13 cellular contexts compared by ENCODE assay signal in the genomic region with DNA sequence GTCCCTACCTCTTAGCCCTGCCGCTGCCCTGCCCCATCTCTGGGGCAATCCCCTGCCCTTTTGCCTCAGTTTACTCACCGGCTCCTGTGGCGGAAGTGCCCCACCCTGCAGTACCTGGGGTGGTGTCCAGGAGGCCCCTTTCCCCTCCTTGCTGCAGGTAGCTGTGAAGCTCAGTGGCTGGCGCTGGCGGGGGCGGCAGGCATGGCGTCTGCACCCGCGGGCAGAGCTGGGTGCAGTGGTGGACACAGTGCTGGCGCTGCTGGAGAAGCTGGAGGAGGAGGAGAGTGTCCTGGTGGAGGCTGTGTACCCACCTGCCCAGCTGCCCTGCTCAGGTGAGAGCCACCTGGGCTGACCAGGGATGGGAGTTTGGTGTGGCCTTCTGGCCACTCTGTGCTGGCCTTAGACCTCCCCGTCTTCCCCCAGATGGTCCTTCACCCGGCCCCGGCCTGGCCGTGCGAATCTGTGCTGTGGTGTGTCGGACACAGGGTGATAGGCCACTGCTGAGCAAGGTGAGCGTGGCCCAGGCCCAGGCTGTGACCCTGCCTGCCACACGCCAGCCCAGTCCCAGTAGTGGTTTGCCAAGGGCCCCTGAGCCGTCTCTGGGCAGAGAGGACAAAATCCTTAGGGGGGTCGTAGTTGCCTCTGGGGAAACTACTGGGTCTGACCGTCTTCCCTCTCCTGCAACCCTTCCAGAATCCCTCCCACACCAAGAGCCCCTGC. TPM values are rescaled to one million over a fixed set of nuclear protein-coding genes. Genes with fewer than 3 reads are reported as not detected.
DNase-seq lines count a peak whose midpoint lies in the region; ATAC-seq, FAIRE-seq and TF ChIP-seq lines count a peak whose summit lies in the region.
"Had no signal": no experiment of that assay in that cellular context is flagged by ENCODE, and none has a peak within 500 bp of the region (broad histone marks: within the 10 kb centered on the region; RNA-seq: fewer than 3 reads in every experiment).

No MANE protein-coding gene starts in this region.

- H3K36me3 ChIP-seq in HepG2 (replicated peaks in 1 of 2; ENCODE audit: control insufficient read depth in 1 of 2, insufficient read depth in 2 of 2, low read length in 2 of 2), result no peaks in the 10 kb centered on the region
- no peaks in the 10 kb centered on the region for H3K36me3 ChIP-seq in right lobe of liver

- H3K27me3 ChIP-seq in HepG2 (ENCODE audit: control insufficient read depth in 1 of 2, insufficient read depth in 2 of 2, low read length in 2 of 2) (peaks cover 9 to 45% of the 10 kb centered on the region in 2 experiments; a peak in 4 of 5 replicates), right lobe of liver (no peaks in the 10 kb centered on the region)

- DNase-seq in HepG2 (ENCODE audit: low spot score) (no peak), right lobe of liver (no peak), natural killer cell (no peak), RKO (ENCODE audit: low spot score) (no peak), GM10248 (ENCODE audit: extremely low spot score) (no peak)
- DNase-seq: Calu3, hippocampal formation, NCI-H146 had no signal

- BruUV-seq in HepG2 (replicated peaks; lab: Mats Ljungman, UMichigan), result TSS peak; percentile 59

- H3K4me1 ChIP-seq in HepG2 (ENCODE audit: insufficient read depth, low read length), result peaks cover 60% of the 10 kb centered on the region
- peaks cover 0 to 30% (median 11%) of the 10 kb centered on the region in 4 donors for H3K4me1 ChIP-seq in right lobe of liver

- no peak for FAIRE-seq in HepG2 (lab: Jason Lieb, UNC)
- FAIRE-seq: colon, H54 had no signal

- TF ChIP-seq POLR2A in HepG2 (IDR thresholded peaks at IDR 0.05; ENCODE audit: insufficient read depth in 1 of 2, low read depth in 2 of 2, low read length in 2 of 2), result no peak
- TF ChIP-seq POLR2A in right lobe of liver (IDR thresholded peaks at IDR 0.05), result no peak

- peaks cover 21% of the 10 kb centered on the region for H3K4me1 Mint-ChIP-seq in activated T-helper 17 cell treated with anti-CD3 and anti-CD28 coated beads, Interleukin-2, amount 50 U/mL, for 72 hours
- peaks cover 16 to 69% of the 10 kb centered on the region in 2 donors for H3K4me1 Mint-ChIP-seq in natural killer cell

- peak overlapping the region; percentile 80 for H3K4me2 ChIP-seq in HepG2 (ENCODE audit: low read depth, low read length)

- H3K4me3 ChIP-seq in HepG2 (replicated peaks in 1 of 3; ENCODE audit: insufficient read depth in 1 of 3, low read depth in 2 of 3, low read length in 3 of 3) (no peak overlapping the region; a peak in 1 of 6 replicates), right lobe of liver (no peak overlapping the region)

- peak overlapping the region; percentile 70 for H3K4me3 Mint-ChIP-seq in activated T-helper 17 cell treated with anti-CD3 and anti-CD28 coated beads, Interleukin-2, amount 50 U/mL, for 72 hours
- peak overlapping the region; percentile 79 for H3K4me3 Mint-ChIP-seq in natural killer cell

- H3K27ac ChIP-seq in HepG2 (ENCODE audit: extremely low read length, insufficient read depth, low read length) (no peak overlapping the region), right lobe of liver (no peak overlapping the region)

- POLR2A ChIA-PET in HepG2 (lab: Yijun Ruan, JAX) (interaction anchor here (0.7 to 7.4 kb wide), 6 partner anchors 8 to 131 kb away, joined by 3 to 78 read pairs (median 4); partner anchors contain the start of genes AIP, PPP1CA, RAD9A and TBC1D10C), GM10248 (lab: Yijun Ruan, JAX) (interaction anchor here (0.8 to 1.1 kb wide), 2 partner anchors 18 to 79 kb away, joined by 3 to 4 read pairs; partner anchors contain the start of gene PTPRCAP)

- TF ChIP-seq RAD21 in HepG2 (CRISPR knock-in tag; IDR thresholded peaks at IDR 0.05), result no peak

- ATAC-seq in HepG2 (no peak), right lobe of liver (no peak), natural killer cell (no peak), GM19455 (IDR thresholded peaks at IDR 0.05; ENCODE audit: unreplicated experiment) (no peak), GM21786 (IDR thresholded peaks at IDR 0.05; ENCODE audit: unreplicated experiment) (no peak)
- no peak for ATAC-seq in activated T-helper 17 cell treated with anti-CD3 and anti-CD28 coated beads, Interleukin-2, amount 50 U/mL, for 72 hours (replicated peaks)

- no peak for TF ChIP-seq CTCF in HepG2 (CRISPR knock-in tag; IDR thresholded peaks at IDR 0.05)
- no peak for TF ChIP-seq CTCF in right lobe of liver (IDR thresholded peaks at IDR 0.05)
- no peak for TF ChIP-seq CTCF in natural killer cell (IDR thresholded peaks at IDR 0.05)
- TF ChIP-seq CTCF in GM10248 (IDR thresholded peaks at IDR 0.05; ENCODE audit: control extremely low read depth, extremely low read depth, low read depth, missing control alignments), result no peak

- no peaks in the 10 kb centered on the region for H3K36me3 Mint-ChIP-seq in activated T-helper 17 cell treated with anti-CD3 and anti-CD28 coated beads, Interleukin-2, amount 50 U/mL, for 72 hours (ENCODE audit: low read depth)
- H3K36me3 Mint-ChIP-seq in natural killer cell, result no peaks in the 10 kb centered on the region

- H3K9me3 ChIP-seq in HepG2 (ENCODE audit: low read length) (no peaks in the 10 kb centered on the region), right lobe of liver (no peaks in the 10 kb centered on the region)

- no peaks in the 10 kb centered on the region for H3K27me3 Mint-ChIP-seq in activated T-helper 17 cell treated with anti-CD3 and anti-CD28 coated beads, Interleukin-2, amount 50 U/mL, for 72 hours
- no peaks in the 10 kb centered on the region for H3K27me3 Mint-ChIP-seq in natural killer cell (ENCODE audit: low read depth in 2 of 2)

- no peak overlapping the region for H2AFZ ChIP-seq in HepG2 (ENCODE audit: low read length)

- no peak overlapping the region for H3K27ac Mint-ChIP-seq in activated T-helper 17 cell treated with anti-CD3 and anti-CD28 coated beads, Interleukin-2, amount 50 U/mL, for 72 hours
- H3K27ac Mint-ChIP-seq in natural killer cell, result peak overlapping the region; percentile 83 to 87

- CTCF ChIA-PET in HepG2 (lab: Yijun Ruan, JAX; ENCODE audit: low intra/inter-chr PET ratio, low total read pairs), result no interaction called here
- CTCF ChIA-PET in GM10248 (lab: Yijun Ruan, JAX), result interaction anchor here (1.0 to 5.7 kb wide), 7 partner anchors 8 to 86 kb away, joined by 3 to 50 read pairs (median 4); partner anchors contain the start of genes PITPNM1, PPP1CA and TBC1D10C

- no peaks in the 10 kb centered on the region for H4K20me1 ChIP-seq in HepG2 (ENCODE audit: insufficient read depth, low read length)

- in situ Hi-C loops in HepG2 (cut with HindIII; ENCODE audit: extremely low pct_ligation_motif_present, low pct_unique_long_range_greater_than_20kb), result no loop called here

- WGBS in HepG2 (ENCODE audit: low lambda C conversion rate), result 88% methylated on average over 10 of the region's 21 CpGs
- 40% methylated on average over 1 of the region's 21 CpGs for WGBS in right lobe of liver (ENCODE audit: insufficient coverage, low coverage, low lambda C conversion rate, missing lambda C conversion rate)

- H3K9ac ChIP-seq in HepG2 (ENCODE audit: insufficient read depth, low read depth, low read length), result no peak overlapping the region

- intact Hi-C loops in HepG2 (cut with micrococcal nuclease; ENCODE audit: unreplicated experiment) (no loop called here), right lobe of liver (cut with DNase I) (no loop called here), natural killer cell (cut with micrococcal nuclease) (loop anchor here (2.0 kb wide), 1 partner anchor 17 kb away; no protein-coding TSS in a partner anchor)

- H3K79me2 ChIP-seq in HepG2 (ENCODE audit: insufficient read depth, low read length), result no peaks in the 10 kb centered on the region

- H3K9me3 Mint-ChIP-seq in activated T-helper 17 cell treated with anti-CD3 and anti-CD28 coated beads, Interleukin-2, amount 50 U/mL, for 72 hours, result no peaks in the 10 kb centered on the region
- no peaks in the 10 kb centered on the region for H3K9me3 Mint-ChIP-seq in natural killer cell

- no peak for TF ChIP-seq EP300 in HepG2 (IDR thresholded peaks at IDR 0.05; ENCODE audit: low read depth in 2 of 2, low read length in 2 of 2)
- no peak for TF ChIP-seq EP300 in HepG2 (CRISPR knock-in tag; IDR thresholded peaks at IDR 0.05; ENCODE audit: borderline replicate concordance)

RNA-seq across cellular contexts. Expression of gene CARNS1, which starts 4.0 kb away (rescaled TPM):
- not detected in 2 replicates for total RNA-seq in HepG2 (2016; rRNA removed; fragmentation: Illumina TruSeq; extraction: Trizol)
- total RNA-seq in HepG2 (2016; cell fraction: cytosol; rRNA removed; fragmentation: Illumina TruSeq; extraction: Trizol; ENCODE audit: low read depth), result not detected in 2 replicates
- not detected in 2 replicates for total RNA-seq in HepG2 (2016; cell fraction: insoluble cytoplasmic fraction; rRNA removed; fragmentation: Illumina TruSeq; extraction: Trizol)
- total RNA-seq in HepG2 (2016; cell fraction: membrane; rRNA removed; fragmentation: Illumina TruSeq; extraction: Trizol), result not detected in 2 replicates
- total RNA-seq in HepG2 (2016; cell fraction: nucleus; rRNA removed; fragmentation: Illumina TruSeq; extraction: Trizol), result not detected in 2 replicates
- 0.01 TPM in 1 of 2 replicates, not detected in the other for polyA plus RNA-seq in HepG2 (2011; rRNA removed)
- polyA plus RNA-seq in HepG2 (2011; cell fraction: cytosol; rRNA removed), result 0.01 TPM in 1 of 2 replicates, not detected in the other
- not detected in 2 replicates for polyA plus RNA-seq in HepG2 (2011; cell fraction: nucleus; rRNA removed)
- polyA plus RNA-seq in HepG2 (2012), result 0.04 TPM in 1 of 2 replicates, not detected in the other
- not detected in 2 replicates for polyA plus RNA-seq in HepG2 (2016; cell fraction: cytosol; fragmentation: Illumina TruSeq; extraction: Trizol; ENCODE audit: low read depth)
- not detected in 2 replicates for polyA plus RNA-seq in HepG2 (2016; cell fraction: insoluble cytoplasmic fraction; fragmentation: Illumina TruSeq; extraction: Trizol; ENCODE audit: low read depth)
- not detected in 2 replicates for polyA plus RNA-seq in HepG2 (2016; cell fraction: membrane; fragmentation: Illumina TruSeq; extraction: Trizol; ENCODE audit: low read depth)
- polyA plus RNA-seq in HepG2 (2016; cell fraction: nucleus; fragmentation: Illumina TruSeq; extraction: Trizol; ENCODE audit: insufficient read depth, low read depth), result not detected in 2 replicates
- polyA minus RNA-seq in HepG2 (2011; rRNA and poly(A)+ RNA removed; ENCODE audit: low replicate concordance), result 0.05 and 0.12 TPM in 2 replicates
- not detected in 2 replicates for polyA minus RNA-seq in HepG2 (2011; cell fraction: cytosol; rRNA and poly(A)+ RNA removed)
- not detected in 2 replicates for polyA minus RNA-seq in HepG2 (2011; cell fraction: nucleus; rRNA and poly(A)+ RNA removed)
- total RNA-seq in right lobe of liver, result under 1 TPM in 5 of 6 experiments, not detected in 1; 0.12 to 0.31 (median 0.22) TPM
- total RNA-seq in activated T-helper 17 cell treated with anti-CD3 and anti-CD28 coated beads, Interleukin-2, amount 50 U/mL, for 72 hours, result 10 to 100 TPM in 1 of 2 donors, 1 to 10 TPM in 1; 2.0 to 10.6 TPM
- 10 to 100 TPM; 25.0 to 29.0 (median 25.0) TPM for total RNA-seq in natural killer cell
- total RNA-seq: Calu3 had no signal

RNA-seq across cellular contexts. Expression of gene RPS6KB2, which starts 8.8 kb away (rescaled TPM):
- total RNA-seq in HepG2 (2016; rRNA removed; fragmentation: Illumina TruSeq; extraction: Trizol) (35.3 and 54.8 TPM in 2 replicates), right lobe of liver (10 to 100 TPM; 18.8 to 37.1 (median 27.1) TPM), natural killer cell (10 to 100 TPM; 81.0 to 89.6 (median 84.6) TPM)
- total RNA-seq in HepG2 (2016; cell fraction: cytosol; rRNA removed; fragmentation: Illumina TruSeq; extraction: Trizol; ENCODE audit: low read depth), result 168 and 174 TPM in 2 replicates
- 32.3 and 55.5 TPM in 2 replicates for total RNA-seq in HepG2 (2016; cell fraction: insoluble cytoplasmic fraction; rRNA removed; fragmentation: Illumina TruSeq; extraction: Trizol)
- total RNA-seq in HepG2 (2016; cell fraction: membrane; rRNA removed; fragmentation: Illumina TruSeq; extraction: Trizol), result 208 and 210 TPM in 2 replicates
- 30.9 and 37.1 TPM in 2 replicates for total RNA-seq in HepG2 (2016; cell fraction: nucleus; rRNA removed; fragmentation: Illumina TruSeq; extraction: Trizol)
- polyA plus RNA-seq in HepG2 (2011; rRNA removed), result 52.9 and 59.2 TPM in 2 replicates
- polyA plus RNA-seq in HepG2 (2011; cell fraction: cytosol; rRNA removed), result 53.5 and 73.0 TPM in 2 replicates
- polyA plus RNA-seq in HepG2 (2011; cell fraction: nucleus; rRNA removed), result 93.3 and 107 TPM in 2 replicates
- polyA plus RNA-seq in HepG2 (2012), result 29.0 and 33.0 TPM in 2 replicates
- 249 TPM in 2 replicates for polyA plus RNA-seq in HepG2 (2016; cell fraction: cytosol; fragmentation: Illumina TruSeq; extraction: Trizol; ENCODE audit: low read depth)
- 40.0 and 51.3 TPM in 2 replicates for polyA plus RNA-seq in HepG2 (2016; cell fraction: insoluble cytoplasmic fraction; fragmentation: Illumina TruSeq; extraction: Trizol; ENCODE audit: low read depth)
- 229 and 244 TPM in 2 replicates for polyA plus RNA-seq in HepG2 (2016; cell fraction: membrane; fragmentation: Illumina TruSeq; extraction: Trizol; ENCODE audit: low read depth)
- 58.6 and 65.2 TPM in 2 replicates for polyA plus RNA-seq in HepG2 (2016; cell fraction: nucleus; fragmentation: Illumina TruSeq; extraction: Trizol; ENCODE audit: insufficient read depth, low read depth)
- 70.8 and 120 TPM in 2 replicates for polyA minus RNA-seq in HepG2 (2011; rRNA and poly(A)+ RNA removed; ENCODE audit: low replicate concordance)
- polyA minus RNA-seq in HepG2 (2011; cell fraction: cytosol; rRNA and poly(A)+ RNA removed), result 23.5 and 24.7 TPM in 2 replicates
- 27.9 and 33.3 TPM in 2 replicates for polyA minus RNA-seq in HepG2 (2011; cell fraction: nucleus; rRNA and poly(A)+ RNA removed)
- total RNA-seq in activated T-helper 17 cell treated with anti-CD3 and anti-CD28 coated beads, Interleukin-2, amount 50 U/mL, for 72 hours, result 10 to 100 TPM; 62.3 to 63.0 TPM

RNA-seq across cellular contexts. Expression of gene TBC1D10C, which starts 15.6 kb away (rescaled TPM):
- 0.81 and 1.0 TPM in 2 replicates for total RNA-seq in HepG2 (2016; rRNA removed; fragmentation: Illumina TruSeq; extraction: Trizol)
- 0.44 and 0.81 TPM in 2 replicates for total RNA-seq in HepG2 (2016; cell fraction: cytosol; rRNA removed; fragmentation: Illumina TruSeq; extraction: Trizol; ENCODE audit: low read depth)
- total RNA-seq in HepG2 (2016; cell fraction: insoluble cytoplasmic fraction; rRNA removed; fragmentation: Illumina TruSeq; extraction: Trizol), result 0.92 and 1.1 TPM in 2 replicates
- total RNA-seq in HepG2 (2016; cell fraction: membrane; rRNA removed; fragmentation: Illumina TruSeq; extraction: Trizol), result 0.45 and 0.59 TPM in 2 replicates
- total RNA-seq in HepG2 (2016; cell fraction: nucleus; rRNA removed; fragmentation: Illumina TruSeq; extraction: Trizol), result 0.50 and 0.84 TPM in 2 replicates
- polyA plus RNA-seq in HepG2 (2011; rRNA removed), result 1.8 and 2.8 TPM in 2 replicates
- polyA plus RNA-seq in HepG2 (2011; cell fraction: cytosol; rRNA removed), result 1.3 and 2.7 TPM in 2 replicates
- 26.5 and 39.6 TPM in 2 replicates for polyA plus RNA-seq in HepG2 (2011; cell fraction: nucleus; rRNA removed)
- 0.97 and 2.1 TPM in 2 replicates for polyA plus RNA-seq in HepG2 (2012)
- 0.19 and 0.28 TPM in 2 replicates for polyA plus RNA-seq in HepG2 (2016; cell fraction: cytosol; fragmentation: Illumina TruSeq; extraction: Trizol; ENCODE audit: low read depth)
- 0.60 and 1.1 TPM in 2 replicates for polyA plus RNA-seq in HepG2 (2016; cell fraction: insoluble cytoplasmic fraction; fragmentation: Illumina TruSeq; extraction: Trizol; ENCODE audit: low read depth)
- 0.57 and 0.73 TPM in 2 replicates for polyA plus RNA-seq in HepG2 (2016; cell fraction: membrane; fragmentation: Illumina TruSeq; extraction: Trizol; ENCODE audit: low read depth)
- 2.9 and 3.4 TPM in 2 replicates for polyA plus RNA-seq in HepG2 (2016; cell fraction: nucleus; fragmentation: Illumina TruSeq; extraction: Trizol; ENCODE audit: insufficient read depth, low read depth)
- polyA minus RNA-seq in HepG2 (2011; rRNA and poly(A)+ RNA removed; ENCODE audit: low replicate concordance), result 2.2 TPM in 1 of 2 replicates, not detected in the other
- 0.59 and 0.88 TPM in 2 replicates for polyA minus RNA-seq in HepG2 (2011; cell fraction: cytosol; rRNA and poly(A)+ RNA removed)
- polyA minus RNA-seq in HepG2 (2011; cell fraction: nucleus; rRNA and poly(A)+ RNA removed), result 2.3 and 3.4 TPM in 2 replicates
- total RNA-seq in right lobe of liver, result 1 to 10 TPM in 5 of 6 experiments, under 1 TPM in 1; 0.73 to 2.7 (median 1.9) TPM
- 100 to 1,000 TPM; 155 to 197 TPM for total RNA-seq in activated T-helper 17 cell treated with anti-CD3 and anti-CD28 coated beads, Interleukin-2, amount 50 U/mL, for 72 hours
- 100 to 1,000 TPM; 314 to 359 (median 342) TPM for total RNA-seq in natural killer cell
- total RNA-seq: Calu3 had no signal

RNA-seq across cellular contexts. Expression of gene PPP1CA, which starts 17.8 kb away (rescaled TPM):
- total RNA-seq in HepG2 (2016; rRNA removed; fragmentation: Illumina TruSeq; extraction: Trizol) (170 and 188 TPM in 2 replicates), right lobe of liver (100 to 1,000 TPM in 2 of 6 experiments, 10 to 100 TPM in 4; 64.2 to 102 (median 71.1) TPM), natural killer cell (100 to 1,000 TPM; 222 to 245 (median 233) TPM)
- 49.0 and 62.5 TPM in 2 replicates for total RNA-seq in HepG2 (2016; cell fraction: cytosol; rRNA removed; fragmentation: Illumina TruSeq; extraction: Trizol; ENCODE audit: low read depth)
- 171 and 181 TPM in 2 replicates for total RNA-seq in HepG2 (2016; cell fraction: insoluble cytoplasmic fraction; rRNA removed; fragmentation: Illumina TruSeq; extraction: Trizol)
- total RNA-seq in HepG2 (2016; cell fraction: membrane; rRNA removed; fragmentation: Illumina TruSeq; extraction: Trizol), result 78.0 and 95.5 TPM in 2 replicates
- total RNA-seq in HepG2 (2016; cell fraction: nucleus; rRNA removed; fragmentation: Illumina TruSeq; extraction: Trizol), result 66.5 and 72.2 TPM in 2 replicates
- 149 and 173 TPM in 2 replicates for polyA plus RNA-seq in HepG2 (2011; rRNA removed)
- polyA plus RNA-seq in HepG2 (2011; cell fraction: cytosol; rRNA removed), result 212 and 274 TPM in 2 replicates
- 137 and 147 TPM in 2 replicates for polyA plus RNA-seq in HepG2 (2011; cell fraction: nucleus; rRNA removed)
- polyA plus RNA-seq in HepG2 (2012), result 91.5 and 93.8 TPM in 2 replicates
- 58.1 and 67.4 TPM in 2 replicates for polyA plus RNA-seq in HepG2 (2016; cell fraction: cytosol; fragmentation: Illumina TruSeq; extraction: Trizol; ENCODE audit: low read depth)
- polyA plus RNA-seq in HepG2 (2016; cell fraction: insoluble cytoplasmic fraction; fragmentation: Illumina TruSeq; extraction: Trizol; ENCODE audit: low read depth), result 192 and 207 TPM in 2 replicates
- polyA plus RNA-seq in HepG2 (2016; cell fraction: membrane; fragmentation: Illumina TruSeq; extraction: Trizol; ENCODE audit: low read depth), result 72.5 and 83.6 TPM in 2 replicates
- polyA plus RNA-seq in HepG2 (2016; cell fraction: nucleus; fragmentation: Illumina TruSeq; extraction: Trizol; ENCODE audit: insufficient read depth, low read depth), result 110 and 123 TPM in 2 replicates
- polyA minus RNA-seq in HepG2 (2011; rRNA and poly(A)+ RNA removed; ENCODE audit: low replicate concordance), result 209 and 295 TPM in 2 replicates
- polyA minus RNA-seq in HepG2 (2011; cell fraction: cytosol; rRNA and poly(A)+ RNA removed), result 83.6 and 84.9 TPM in 2 replicates
- polyA minus RNA-seq in HepG2 (2011; cell fraction: nucleus; rRNA and poly(A)+ RNA removed), result 31.7 and 34.7 TPM in 2 replicates
- 100 to 1,000 TPM; 220 to 322 TPM for total RNA-seq in activated T-helper 17 cell treated with anti-CD3 and anti-CD28 coated beads, Interleukin-2, amount 50 U/mL, for 72 hours

RNA-seq across cellular contexts. Expression of gene PTPRCAP, which starts 18.0 kb away (rescaled TPM):
- total RNA-seq in HepG2 (2016; rRNA removed; fragmentation: Illumina TruSeq; extraction: Trizol) (0.46 and 0.60 TPM in 2 replicates), right lobe of liver (1 to 10 TPM in 4 of 6 experiments, under 1 TPM in 2; 0.72 to 2.8 (median 2.1) TPM), natural killer cell (100 to 1,000 TPM; 240 to 301 (median 269) TPM)
- total RNA-seq in HepG2 (2016; cell fraction: cytosol; rRNA removed; fragmentation: Illumina TruSeq; extraction: Trizol; ENCODE audit: low read depth), result not detected in 2 replicates
- 0.19 and 0.25 TPM in 2 replicates for total RNA-seq in HepG2 (2016; cell fraction: insoluble cytoplasmic fraction; rRNA removed; fragmentation: Illumina TruSeq; extraction: Trizol)
- not detected in 2 replicates for total RNA-seq in HepG2 (2016; cell fraction: membrane; rRNA removed; fragmentation: Illumina TruSeq; extraction: Trizol)
- total RNA-seq in HepG2 (2016; cell fraction: nucleus; rRNA removed; fragmentation: Illumina TruSeq; extraction: Trizol), result 0.40 and 0.53 TPM in 2 replicates
- 0.56 and 0.70 TPM in 2 replicates for polyA plus RNA-seq in HepG2 (2011; rRNA removed)
- 0.08 and 0.63 TPM in 2 replicates for polyA plus RNA-seq in HepG2 (2011; cell fraction: cytosol; rRNA removed)
- 12.4 and 18.9 TPM in 2 replicates for polyA plus RNA-seq in HepG2 (2011; cell fraction: nucleus; rRNA removed)
- 0.19 TPM in 1 of 2 replicates, not detected in the other for polyA plus RNA-seq in HepG2 (2012)
- polyA plus RNA-seq in HepG2 (2016; cell fraction: cytosol; fragmentation: Illumina TruSeq; extraction: Trizol; ENCODE audit: low read depth), result 0.18 TPM in 1 of 2 replicates, not detected in the other
- polyA plus RNA-seq in HepG2 (2016; cell fraction: insoluble cytoplasmic fraction; fragmentation: Illumina TruSeq; extraction: Trizol; ENCODE audit: low read depth), result 0.21 and 0.26 TPM in 2 replicates
- 0.16 TPM in 1 of 2 replicates, not detected in the other for polyA plus RNA-seq in HepG2 (2016; cell fraction: membrane; fragmentation: Illumina TruSeq; extraction: Trizol; ENCODE audit: low read depth)
- 1.9 and 2.3 TPM in 2 replicates for polyA plus RNA-seq in HepG2 (2016; cell fraction: nucleus; fragmentation: Illumina TruSeq; extraction: Trizol; ENCODE audit: insufficient read depth, low read depth)
- polyA minus RNA-seq in HepG2 (2011; rRNA and poly(A)+ RNA removed; ENCODE audit: low replicate concordance), result 0.58 and 1.1 TPM in 2 replicates
- polyA minus RNA-seq in HepG2 (2011; cell fraction: cytosol; rRNA and poly(A)+ RNA removed), result not detected in 2 replicates
- 0.90 and 0.99 TPM in 2 replicates for polyA minus RNA-seq in HepG2 (2011; cell fraction: nucleus; rRNA and poly(A)+ RNA removed)
- total RNA-seq in activated T-helper 17 cell treated with anti-CD3 and anti-CD28 coated beads, Interleukin-2, amount 50 U/mL, for 72 hours, result 100 to 1,000 TPM; 112 to 228 TPM

Comparison
In these comparisons a context has a peak if more than half of its experiments do, and no peak if none do; other contexts are left out.
1. RNA of gene TBC1D10C, which starts 15.6 kb away (total RNA-seq): 314 to 359 TPM in natural killer cell and 155 to 197 TPM in activated T-helper 17 cell treated with anti-CD3 and anti-CD28 coated beads, Interleukin-2, amount 50 U/mL, for 72 hours; 0.73 to 2.7 TPM in right lobe of liver and 0.44 to 1.1 TPM in HepG2; every median in the first group is over 10 times any median in the second.